ENCODE assay signal across 8 cellular contexts in genomic region chr2:25982968-25983280, GRCh38. TPM values are rescaled to one million over a fixed set of nuclear protein-coding genes. Genes with fewer than 3 reads are reported as not detected.
A peak's percentile ranks its signal among the peaks of the same experiment; 100 is the strongest.
DNase-seq lines count a peak whose midpoint lies in the region; ATAC-seq and TF ChIP-seq lines count a peak whose summit lies in the region.

No MANE protein-coding gene starts in this region.

- H3K4me3 ChIP-seq in HFF-Myc (replicated peaks; ENCODE audit: low read depth, low read length) (peak overlapping the region; percentile 77), iPS-11a (ENCODE audit: low read depth, low read length) (peak overlapping the region; percentile 38), spleen (peak overlapping the region; percentile 67 to 93 (median 84))

- H3K27ac Mint-ChIP-seq in activated CD8-positive, alpha-beta T cell treated with anti-CD3 and anti-CD28 coated beads, Interleukin-2, amount 10 ng/mL, durations not matched to agents 7 days and 5 days, result peak overlapping the region; percentile 10

- H3K27me3 Mint-ChIP-seq in activated CD8-positive, alpha-beta T cell treated with anti-CD3 and anti-CD28 coated beads, Interleukin-2, amount 10 ng/mL, durations not matched to agents 7 days and 5 days (ENCODE audit: low read depth), result no peaks in the 10 kb centered on the region

- POLR2A ChIA-PET in activated CD8-positive, alpha-beta T cell treated with anti-CD3 and anti-CD28 coated beads, Interleukin-2, amount 10 ng/mL, durations not matched to agents 7 days and 5 days (lab: Charles Lee), result no interaction called here
- POLR2A ChIA-PET in HEK293T (lab: Yijun Ruan, JAX), result interaction anchor here (1.5 kb wide), 1 partner anchor 8 kb away, joined by 3 read pairs; no protein-coding TSS in a partner anchor

- DNase-seq in HFF-Myc (ENCODE audit: extremely low read depth, low read depth) (no peak), spleen (no peak), foreskin keratinocyte (no peak), D341Med (ENCODE audit: low spot score) (no peak), HEK293T (ENCODE audit: extremely low spot score) (no peak)
- DNase-seq in activated CD8-positive, alpha-beta T cell treated with anti-CD3 and anti-CD28 coated beads, Interleukin-2, amount 10 ng/mL, durations not matched to agents 7 days and 5 days, result no peak

- CTCF ChIA-PET in activated CD8-positive, alpha-beta T cell treated with anti-CD3 and anti-CD28 coated beads, Interleukin-2, amount 10 ng/mL, durations not matched to agents 7 days and 5 days (lab: Charles Lee), result interaction anchor here (1.1 to 2.0 kb wide), 3 partner anchors 18 to 131 kb away, joined by 3 to 6 read pairs (median 4); no protein-coding TSS in a partner anchor
- CTCF ChIA-PET in HEK293T (lab: Yijun Ruan, JAX), result interaction anchor here (1.2 to 1.9 kb wide), 2 partner anchors 8 to 76 kb away, joined by 4 to 13 read pairs; no protein-coding TSS in a partner anchor

- H3K9me3 ChIP-seq in spleen, result no peaks in the 10 kb centered on the region

- H3K27me3 ChIP-seq in spleen (replicated peaks in 1 of 7) (peaks cover 0 to 5% (median 0%) of the 10 kb centered on the region in 7 donors), foreskin keratinocyte (no peaks in the 10 kb centered on the region)

- TF ChIP-seq CTCF in HFF-Myc (IDR thresholded peaks at IDR 0.05; ENCODE audit: low read depth, low read length, missing control alignments), result no peak
- no peak for TF ChIP-seq CTCF in spleen (IDR thresholded peaks at IDR 0.05 in 8 of 11, conservative IDR thresholded peaks at IDR 0.05 in 3 of 11)
- TF ChIP-seq CTCF in foreskin keratinocyte (conservative IDR thresholded peaks at IDR 0.05), result no peak

- peaks cover 3 to 50% (median 30%) of the 10 kb centered on the region in 6 donors for H3K4me1 ChIP-seq in spleen
- peaks cover 12% of the 10 kb centered on the region for H3K4me1 ChIP-seq in foreskin keratinocyte

- H3K27ac ChIP-seq in spleen, result peak overlapping the region in 4 of 8 donors; percentile 56 to 88 (median 74)
- H3K27ac ChIP-seq in foreskin keratinocyte, result no peak overlapping the region

- no peaks in the 10 kb centered on the region for H3K36me3 Mint-ChIP-seq in activated CD8-positive, alpha-beta T cell treated with anti-CD3 and anti-CD28 coated beads, Interleukin-2, amount 10 ng/mL, durations not matched to agents 7 days and 5 days (ENCODE audit: low read depth)

- no peaks in the 10 kb centered on the region for H3K36me3 ChIP-seq in spleen

- no peaks in the 10 kb centered on the region for H3K9me3 Mint-ChIP-seq in activated CD8-positive, alpha-beta T cell treated with anti-CD3 and anti-CD28 coated beads, Interleukin-2, amount 10 ng/mL, durations not matched to agents 7 days and 5 days (ENCODE audit: insufficient read depth)

- no peak for ATAC-seq in activated CD8-positive, alpha-beta T cell treated with anti-CD3 and anti-CD28 coated beads, Interleukin-2, amount 10 ng/mL, durations not matched to agents 7 days and 5 days
- no peak for ATAC-seq in foreskin keratinocyte
- no peak for ATAC-seq in GM19452 (IDR thresholded peaks at IDR 0.05; ENCODE audit: unreplicated experiment)

- no peak for TF ChIP-seq POLR2A in spleen (IDR thresholded peaks at IDR 0.05)

- H3K4me1 Mint-ChIP-seq in activated CD8-positive, alpha-beta T cell treated with anti-CD3 and anti-CD28 coated beads, Interleukin-2, amount 10 ng/mL, durations not matched to agents 7 days and 5 days (ENCODE audit: low read depth), result peaks cover 16% of the 10 kb centered on the region

- intact Hi-C loops in spleen (cut with DNase I; ENCODE audit: low total_unique reads), result no loop called here

- peak overlapping the region; percentile 61 for H3K4me3 Mint-ChIP-seq in activated CD8-positive, alpha-beta T cell treated with anti-CD3 and anti-CD28 coated beads, Interleukin-2, amount 10 ng/mL, durations not matched to agents 7 days and 5 days

- 65 to 77% (median 72%) methylated on average over 15 of the region's 15 CpGs for WGBS in spleen, 5 donors

TF ChIP-seq in HEK293T, 16 proteins besides CTCF, POLR2A, EP300 and RAD21:
- TF ChIP-seq BHLHE40 (IDR thresholded peaks at IDR 0.05; ENCODE audit: borderline replicate concordance) (no peak), SUZ12 (IDR thresholded peaks at IDR 0.05) (no peak), NFRKB (IDR thresholded peaks at IDR 0.05) (no peak), ARNT (IDR thresholded peaks at IDR 0.05) (no peak), ELF4 (IDR thresholded peaks at IDR 0.05) (no peak), LEF1 (IDR thresholded peaks at IDR 0.05; ENCODE audit: borderline replicate concordance) (no peak), FOXA1 (IDR thresholded peaks at IDR 0.05) (no peak)

RNA-seq across cellular contexts. Expression of gene KIF3C, which starts 0.6 kb away (rescaled TPM):
- 10 to 100 TPM; 11.3 to 13.4 TPM for total RNA-seq in activated CD8-positive, alpha-beta T cell treated with anti-CD3 and anti-CD28 coated beads, Interleukin-2, amount 10 ng/mL, durations not matched to agents 7 days and 5 days
- total RNA-seq in spleen (1 to 10 TPM; 3.0 to 6.5 (median 4.7) TPM), foreskin keratinocyte (20.6 and 22.6 TPM in 2 replicates)
- polyA plus RNA-seq in spleen (under 1 TPM; 0.33 to 0.99 (median 0.49) TPM), foreskin keratinocyte (11.3 and 11.7 TPM in 2 replicates)

RNA-seq across cellular contexts. Expression of gene RAB10, which starts 51.0 kb away (rescaled TPM):
- 100 to 1,000 TPM; 110 to 115 TPM for total RNA-seq in activated CD8-positive, alpha-beta T cell treated with anti-CD3 and anti-CD28 coated beads, Interleukin-2, amount 10 ng/mL, durations not matched to agents 7 days and 5 days
- total RNA-seq in spleen, result 100 to 1,000 TPM; 104 to 135 (median 123) TPM
- 10 to 100 TPM; 24.4 to 42.4 (median 34.3) TPM for polyA plus RNA-seq in spleen
- 115 and 120 TPM in 2 replicates for total RNA-seq in foreskin keratinocyte
- 62.3 and 72.1 TPM in 2 replicates for polyA plus RNA-seq in foreskin keratinocyte
